Comparison of ENCODE assay signal across 11 cellular contexts in genomic region chr6:52747341-52747740, GRCh38. TPM values are rescaled to one million over a fixed set of nuclear protein-coding genes. Genes with fewer than 3 reads are reported as not detected.
DNase-seq lines count a peak whose midpoint lies in the region; FAIRE-seq and TF ChIP-seq lines count a peak whose summit lies in the region.
"Not testable (repeated sequence)": the region's sequence is repeated elsewhere in the genome, so short reads cannot be mapped to it uniquely, and the experiment has no call there.
"Had no signal": no experiment of that assay in that cellular context is flagged by ENCODE, and none has a peak within 500 bp of the region (broad histone marks: within the 10 kb centered on the region; RNA-seq: fewer than 3 reads in every experiment).

No MANE protein-coding gene starts in this region.

- H3K27ac ChIP-seq in astrocyte (ENCODE audit: low read depth, low read length); esophagus muscularis mucosa (replicated peaks in 1 of 4): not testable (repeated sequence)

- H2AFZ ChIP-seq in astrocyte (ENCODE audit: low read depth, low read length), result not testable (repeated sequence)

- intact Hi-C loops in esophagus muscularis mucosa (cut with DNase I), result not testable (repeated sequence)

- 75% methylated on average over 3 of the region's 3 CpGs for WGBS in esophagus muscularis mucosa

- not testable (repeated sequence) for H3K9ac ChIP-seq in astrocyte (ENCODE audit: low read length)

- not testable (repeated sequence) for H3K27me3 Mint-ChIP-seq in astrocyte (ENCODE audit: low read depth, unreplicated experiment); nephron (ENCODE audit: low read depth); type B pancreatic cell

- H3K27me3 ChIP-seq in astrocyte (ENCODE audit: insufficient read depth, low read length); esophagus muscularis mucosa: not testable (repeated sequence)

- H3K4me3 ChIP-seq in astrocyte (ENCODE audit: insufficient read depth, low read depth, low read length); esophagus muscularis mucosa: not testable (repeated sequence)

- FAIRE-seq in RCC 7860 (lab: Jason Lieb, UNC); astrocyte (lab: Jason Lieb, UNC): not testable (repeated sequence)

- H4K20me1 ChIP-seq in astrocyte (ENCODE audit: insufficient read depth, low read length), result not testable (repeated sequence)

- not testable (repeated sequence) for H3K4me1 ChIP-seq in astrocyte (ENCODE audit: insufficient read depth, low read length); esophagus muscularis mucosa

- DNase-seq in EH (ENCODE audit: low read depth) (peak; percentile 97), HCEC 1CT (peak; percentile 36), RCC 7860 (ENCODE audit: low spot score) (peak; percentile 55), astrocyte (ENCODE audit: low read depth) (peak; percentile 67), esophagus muscularis mucosa (ENCODE audit: extremely low spot score) (peak; percentile 68), islet precursor cell (peak; percentile 73)
- DNase-seq in type B pancreatic cell (ENCODE audit: extremely low spot score, unreplicated experiment), result not testable (repeated sequence)

- TF ChIP-seq EP300 in esophagus muscularis mucosa (IDR thresholded peaks at IDR 0.05), result not testable (repeated sequence)

- H3K79me2 ChIP-seq in astrocyte (ENCODE audit: insufficient read depth, low read length), result not testable (repeated sequence)

- peak overlapping the region; percentile 97 for H3K27ac Mint-ChIP-seq in astrocyte (ENCODE audit: unreplicated experiment)
- peak overlapping the region; percentile 51 to 81 (median 54) for H3K27ac Mint-ChIP-seq in nephron
- H3K27ac Mint-ChIP-seq in type B pancreatic cell, result peak overlapping the region; percentile 42

- peaks cover 24% of the 10 kb centered on the region for H3K4me1 Mint-ChIP-seq in astrocyte (ENCODE audit: low read depth, unreplicated experiment)
- not testable (repeated sequence) for H3K4me1 Mint-ChIP-seq in nephron; type B pancreatic cell (ENCODE audit: unreplicated experiment)

- TF ChIP-seq CTCF in astrocyte (IDR thresholded peaks at IDR 0.05; ENCODE audit: insufficient read depth, low read depth, low read length); esophagus muscularis mucosa (IDR thresholded peaks at IDR 0.05); nephron (IDR thresholded peaks at IDR 0.05; ENCODE audit: unreplicated experiment in 3 of 3); type B pancreatic cell (conservative IDR thresholded peaks at IDR 0.05): not testable (repeated sequence)

- peak overlapping the region; percentile 26 for H3K4me2 ChIP-seq in astrocyte (ENCODE audit: low read length)

- not testable (repeated sequence) for H3K36me3 Mint-ChIP-seq in astrocyte (ENCODE audit: low read depth, unreplicated experiment); nephron (ENCODE audit: low read depth); type B pancreatic cell

- H3K36me3 ChIP-seq in astrocyte (ENCODE audit: insufficient read depth, low read length); esophagus muscularis mucosa: not testable (repeated sequence)

- H3K4me3 Mint-ChIP-seq in astrocyte (ENCODE audit: unreplicated experiment); nephron; type B pancreatic cell: not testable (repeated sequence)

- not testable (repeated sequence) for H3K9me3 ChIP-seq in astrocyte (ENCODE audit: insufficient read depth, low read depth, low read length)
- peaks cover 0 to 14% (median 8%) of the 10 kb centered on the region in 4 donors for H3K9me3 ChIP-seq in esophagus muscularis mucosa

- not testable (repeated sequence) for TF ChIP-seq POLR2A in esophagus muscularis mucosa (IDR thresholded peaks at IDR 0.05; ENCODE audit: low read depth)

- H3K9me3 Mint-ChIP-seq in astrocyte (ENCODE audit: unreplicated experiment), result peaks cover 15% of the 10 kb centered on the region
- H3K9me3 Mint-ChIP-seq in nephron, result not testable (repeated sequence)
- peaks cover 11% of the 10 kb centered on the region for H3K9me3 Mint-ChIP-seq in type B pancreatic cell

RNA-seq across cellular contexts. Expression of gene GSTA2, which starts 15.9 kb away (rescaled TPM):
- total RNA-seq in astrocyte (not detected in 2 replicates), esophagus muscularis mucosa (not detected), type B pancreatic cell (ENCODE audit: low replicate concordance) (20.7 and 25.3 TPM in 2 replicates)
- total RNA-seq: A673; CD8-positive, alpha-beta memory T cell; Right ventricle myocardium superior had no signal

RNA-seq across cellular contexts. Expression of gene GSTA1, which starts 56.3 kb away (rescaled TPM):
- total RNA-seq in astrocyte (0.38 and 0.39 TPM in 2 replicates), esophagus muscularis mucosa (not detected), type B pancreatic cell (ENCODE audit: low replicate concordance) (175 and 247 TPM in 2 replicates)
- total RNA-seq: A673; CD8-positive, alpha-beta memory T cell; Right ventricle myocardium superior had no signal

Comparison
In these comparisons a context has a peak if more than half of its experiments do, and no peak if none do; other contexts are left out.
1. H3K27ac Mint-ChIP-seq: peak in every context shown above with its lines; median percentile 97 in astrocyte; 54 in nephron; 42 in type B pancreatic cell.
2. RNA of gene GSTA2, which starts 15.9 kb away (total RNA-seq): 20.7 to 25.3 TPM in type B pancreatic cell; not detected in astrocyte and not detected in esophagus muscularis mucosa; every median in the first group is over 10 times any median in the second.
3. RNA of gene GSTA1, which starts 56.3 kb away (total RNA-seq): 175 to 247 TPM in type B pancreatic cell; 0.38 to 0.39 TPM in astrocyte and not detected in esophagus muscularis mucosa; every median in the first group is over 100 times any median in the second.